Comparison of ENCODE assay signal across 13 cellular contexts in genomic region chr21:16678479-16678878, GRCh38.
"Had no signal": no experiment of that assay in that cellular context is flagged by ENCODE, and none has a peak within 500 bp of the region (broad histone marks: within the 10 kb centered on the region; RNA-seq: fewer than 3 reads in every experiment).

No MANE protein-coding gene starts in this region.

- H3K36me3 Mint-ChIP-seq: naive B cell; stimulated activated naive B cell treated with anti-CD40 and anti-IgM and Interleukin-4, amounts not matched to agents 10 μg/mL and 1 μg/mL and 100 μg/mL, for 72 hours had no signal

- H3K4me1 Mint-ChIP-seq: activated CD4-positive, alpha-beta T cell treated with anti-CD3 and anti-CD28 coated beads, Interleukin-2, amount 10 ng/mL, durations not matched to agents 24 days and 14 days; central memory CD8-positive, alpha-beta T cell; naive B cell; stimulated activated naive B cell treated with anti-CD40 and anti-IgM and Interleukin-4, amounts not matched to agents 10 μg/mL and 1 μg/mL and 100 μg/mL, for 72 hours; WTC11 had no signal

- H3K27ac ChIP-seq: epithelial cell of prostate, tibial nerve had no signal

- H3K4me3 ChIP-seq: tibial nerve had no signal

- H3K9me3 ChIP-seq: tibial nerve had no signal

- H3K36me3 ChIP-seq: tibial nerve had no signal

- H3K27me3 Mint-ChIP-seq: activated CD4-positive, alpha-beta T cell treated with anti-CD3 and anti-CD28 coated beads, Interleukin-2, amount 10 ng/mL, durations not matched to agents 24 days and 14 days; central memory CD8-positive, alpha-beta T cell; effector memory CD8-positive, alpha-beta T cell; naive B cell; stimulated activated naive B cell treated with anti-CD40 and anti-IgM and Interleukin-4, amounts not matched to agents 10 μg/mL and 1 μg/mL and 100 μg/mL, for 72 hours had no signal

- H3K4me3 Mint-ChIP-seq: activated CD4-positive, alpha-beta T cell treated with anti-CD3 and anti-CD28 coated beads, Interleukin-2, amount 10 ng/mL, durations not matched to agents 24 days and 14 days; central memory CD8-positive, alpha-beta T cell; effector memory CD8-positive, alpha-beta T cell; naive B cell; stimulated activated naive B cell treated with anti-CD40 and anti-IgM and Interleukin-4, amounts not matched to agents 10 μg/mL and 1 μg/mL and 100 μg/mL, for 72 hours; WTC11 had no signal

- H3K27ac Mint-ChIP-seq: activated CD4-positive, alpha-beta T cell treated with anti-CD3 and anti-CD28 coated beads, Interleukin-2, amount 10 ng/mL, durations not matched to agents 24 days and 14 days; effector memory CD8-positive, alpha-beta T cell; naive B cell; stimulated activated naive B cell treated with anti-CD40 and anti-IgM and Interleukin-4, amounts not matched to agents 10 μg/mL and 1 μg/mL and 100 μg/mL, for 72 hours; WTC11 had no signal

- DNase-seq: activated CD4-positive, alpha-beta T cell treated with anti-CD3 and anti-CD28 coated beads, Interleukin-2, amount 10 ng/mL, durations not matched to agents 24 days and 14 days; activated naive CD4-positive, alpha-beta T cell treated with Interleukin-2 at 50 U/mL for 16 hours; cortex of kidney; effector memory CD8-positive, alpha-beta T cell; hippocampal formation; midbrain; naive B cell; right cardiac atrium; stimulated activated naive B cell treated with anti-CD40 and anti-IgM and Interleukin-4, amounts not matched to agents 10 μg/mL and 1 μg/mL and 100 μg/mL, for 72 hours had no signal

- H3K27me3 ChIP-seq: tibial nerve had no signal
